1 cellular context compared by ENCODE assay signal in the genomic region with DNA sequence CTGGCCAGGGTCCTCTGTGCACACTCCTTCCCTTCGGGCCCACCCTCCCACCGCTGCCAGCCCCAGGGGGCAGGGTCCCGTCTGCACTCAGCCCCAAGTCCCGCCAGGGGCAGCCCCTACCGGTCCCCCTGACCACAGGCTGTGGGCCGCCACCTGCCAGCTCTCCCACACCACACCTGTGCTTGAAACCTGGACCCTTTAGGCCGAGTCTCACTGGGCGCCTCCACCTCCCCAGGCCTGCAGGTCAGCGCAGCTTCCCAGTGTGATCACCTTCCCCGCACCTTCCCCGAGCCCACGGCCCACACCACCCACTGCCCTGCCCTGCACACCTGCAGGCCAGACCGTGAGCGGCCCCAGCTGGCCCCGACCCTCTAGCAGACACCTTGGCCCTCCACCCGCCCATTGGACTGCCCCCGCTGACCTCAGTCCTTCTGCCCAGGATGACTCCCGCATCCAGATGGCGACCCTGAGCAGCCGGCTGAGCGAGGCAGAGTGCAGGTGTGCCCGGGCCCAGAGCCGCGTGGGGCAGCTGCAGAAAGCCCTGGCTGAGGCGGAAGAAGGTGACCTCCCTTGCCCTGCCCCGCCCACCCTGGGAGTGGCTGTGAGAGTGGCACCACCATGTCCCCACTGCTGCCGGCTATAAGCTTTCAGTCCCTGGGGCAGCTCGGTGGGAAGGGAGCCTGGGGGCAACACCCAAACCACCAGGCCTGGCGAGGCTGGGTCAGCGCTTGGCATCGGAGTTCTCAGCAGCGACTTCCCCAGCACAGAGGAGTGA.
A peak's percentile ranks its signal among the peaks of the same experiment; 100 is the strongest.
TF ChIP-seq lines count a peak whose summit lies in the region.

No MANE protein-coding gene starts in this region.

TF ChIP-seq in HepG2, 621 proteins besides CTCF, POLR2A, EP300 and RAD21 (continued from another document and continues in another):
- TF ChIP-seq, protein P1, sequence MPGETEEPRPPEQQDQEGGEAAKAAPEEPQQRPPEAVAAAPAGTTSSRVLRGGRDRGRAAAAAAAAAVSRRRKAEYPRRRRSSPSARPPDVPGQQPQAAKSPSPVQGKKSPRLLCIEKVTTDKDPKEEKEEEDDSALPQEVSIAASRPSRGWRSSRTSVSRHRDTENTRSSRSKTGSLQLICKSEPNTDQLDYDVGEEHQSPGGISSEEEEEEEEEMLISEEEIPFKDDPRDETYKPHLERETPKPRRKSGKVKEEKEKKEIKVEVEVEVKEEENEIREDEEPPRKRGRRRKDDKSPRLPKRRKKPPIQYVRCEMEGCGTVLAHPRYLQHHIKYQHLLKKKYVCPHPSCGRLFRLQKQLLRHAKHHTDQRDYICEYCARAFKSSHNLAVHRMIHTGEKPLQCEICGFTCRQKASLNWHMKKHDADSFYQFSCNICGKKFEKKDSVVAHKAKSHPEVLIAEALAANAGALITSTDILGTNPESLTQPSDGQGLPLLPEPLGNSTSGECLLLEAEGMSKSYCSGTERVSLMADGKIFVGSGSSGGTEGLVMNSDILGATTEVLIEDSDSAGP (CRISPR knock-in tag; IDR thresholded peaks at IDR 0.05; ENCODE audit: borderline replicate concordance): no peak
- TF ChIP-seq ZNF777 (CRISPR knock-in tag; IDR thresholded peaks at IDR 0.05): no peak
- TF ChIP-seq, protein P2, sequence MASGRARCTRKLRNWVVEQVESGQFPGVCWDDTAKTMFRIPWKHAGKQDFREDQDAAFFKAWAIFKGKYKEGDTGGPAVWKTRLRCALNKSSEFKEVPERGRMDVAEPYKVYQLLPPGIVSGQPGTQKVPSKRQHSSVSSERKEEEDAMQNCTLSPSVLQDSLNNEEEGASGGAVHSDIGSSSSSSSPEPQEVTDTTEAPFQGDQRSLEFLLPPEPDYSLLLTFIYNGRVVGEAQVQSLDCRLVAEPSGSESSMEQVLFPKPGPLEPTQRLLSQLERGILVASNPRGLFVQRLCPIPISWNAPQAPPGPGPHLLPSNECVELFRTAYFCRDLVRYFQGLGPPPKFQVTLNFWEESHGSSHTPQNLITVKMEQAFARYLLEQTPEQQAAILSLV (CRISPR knock-in tag; IDR thresholded peaks at IDR 0.05; ENCODE audit: borderline replicate concordance): peak; percentile 70; the same call in 1 of the 2 replicates
- no peak for TF ChIP-seq FOXA3 (CRISPR knock-in tag; IDR thresholded peaks at IDR 0.05)
- no peak for TF ChIP-seq HDAC6 (IDR thresholded peaks at IDR 0.05; ENCODE audit: low read depth, low read length)
- no peak for TF ChIP-seq KLF6 (CRISPR knock-in tag; IDR thresholded peaks at IDR 0.05)
- no peak for TF ChIP-seq ZNF354B (CRISPR knock-in tag; IDR thresholded peaks at IDR 0.05)
- TF ChIP-seq ZNF775 (CRISPR knock-in tag; IDR thresholded peaks at IDR 0.05; ENCODE audit: borderline replicate concordance): no peak
- TF ChIP-seq, protein P3, sequence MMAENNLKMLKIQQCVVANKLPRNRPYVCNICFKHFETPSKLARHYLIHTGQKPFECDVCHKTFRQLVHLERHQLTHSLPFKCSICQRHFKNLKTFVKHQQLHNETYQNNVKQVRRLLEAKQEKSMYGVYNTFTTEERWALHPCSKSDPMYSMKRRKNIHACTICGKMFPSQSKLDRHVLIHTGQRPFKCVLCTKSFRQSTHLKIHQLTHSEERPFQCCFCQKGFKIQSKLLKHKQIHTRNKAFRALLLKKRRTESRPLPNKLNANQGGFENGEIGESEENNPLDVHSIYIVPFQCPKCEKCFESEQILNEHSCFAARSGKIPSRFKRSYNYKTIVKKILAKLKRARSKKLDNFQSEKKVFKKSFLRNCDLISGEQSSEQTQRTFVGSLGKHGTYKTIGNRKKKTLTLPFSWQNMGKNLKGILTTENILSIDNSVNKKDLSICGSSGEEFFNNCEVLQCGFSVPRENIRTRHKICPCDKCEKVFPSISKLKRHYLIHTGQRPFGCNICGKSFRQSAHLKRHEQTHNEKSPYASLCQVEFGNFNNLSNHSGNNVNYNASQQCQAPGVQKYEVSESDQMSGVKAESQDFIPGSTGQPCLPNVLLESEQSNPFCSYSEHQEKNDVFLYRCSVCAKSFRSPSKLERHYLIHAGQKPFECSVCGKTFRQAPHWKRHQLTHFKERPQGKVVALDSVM (CRISPR knock-in tag; IDR thresholded peaks at IDR 0.05): no peak
- no peak for TF ChIP-seq TCF12 (IDR thresholded peaks at IDR 0.05)
- no peak for TF ChIP-seq TCF12 (CRISPR knock-in tag; IDR thresholded peaks at IDR 0.05)
- no peak for TF ChIP-seq KAT7 (CRISPR knock-in tag; IDR thresholded peaks at IDR 0.05; ENCODE audit: borderline replicate concordance)
- TF ChIP-seq SRSF4 (IDR thresholded peaks at IDR 0.05; ENCODE audit: low read depth, low read length, poor library complexity, severe bottlenecking): no peak
- 0 out of 2 replicates have a peak, but pooled peaks have one; percentile 46 for TF ChIP-seq ZNF44 (CRISPR knock-in tag; IDR thresholded peaks at IDR 0.05)
- TF ChIP-seq ZNF331 (CRISPR knock-in tag; IDR thresholded peaks at IDR 0.05): no peak
- TF ChIP-seq NFYC (CRISPR knock-in tag; IDR thresholded peaks at IDR 0.05): no peak
- TF ChIP-seq ZSCAN20 (CRISPR knock-in tag; IDR thresholded peaks at IDR 0.05; ENCODE audit: borderline replicate concordance): no peak
- TF ChIP-seq ZNF468 (CRISPR knock-in tag; IDR thresholded peaks at IDR 0.05): 0 out of 2 replicates have a peak, but pooled peaks have one; percentile 48
- no peak for TF ChIP-seq BRD4 (CRISPR knock-in tag; IDR thresholded peaks at IDR 0.05)
- TF ChIP-seq, protein P4, sequence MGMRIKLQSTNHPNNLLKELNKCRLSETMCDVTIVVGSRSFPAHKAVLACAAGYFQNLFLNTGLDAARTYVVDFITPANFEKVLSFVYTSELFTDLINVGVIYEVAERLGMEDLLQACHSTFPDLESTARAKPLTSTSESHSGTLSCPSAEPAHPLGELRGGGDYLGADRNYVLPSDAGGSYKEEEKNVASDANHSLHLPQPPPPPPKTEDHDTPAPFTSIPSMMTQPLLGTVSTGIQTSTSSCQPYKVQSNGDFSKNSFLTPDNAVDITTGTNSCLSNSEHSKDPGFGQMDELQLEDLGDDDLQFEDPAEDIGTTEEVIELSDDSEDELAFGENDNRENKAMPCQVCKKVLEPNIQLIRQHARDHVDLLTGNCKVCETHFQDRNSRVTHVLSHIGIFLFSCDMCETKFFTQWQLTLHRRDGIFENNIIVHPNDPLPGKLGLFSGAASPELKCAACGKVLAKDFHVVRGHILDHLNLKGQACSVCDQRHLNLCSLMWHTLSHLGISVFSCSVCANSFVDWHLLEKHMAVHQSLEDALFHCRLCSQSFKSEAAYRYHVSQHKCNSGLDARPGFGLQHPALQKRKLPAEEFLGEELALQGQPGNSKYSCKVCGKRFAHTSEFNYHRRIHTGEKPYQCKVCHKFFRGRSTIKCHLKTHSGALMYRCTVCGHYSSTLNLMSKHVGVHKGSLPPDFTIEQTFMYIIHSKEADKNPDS (CRISPR knock-in tag; IDR thresholded peaks at IDR 0.05): no peak
- TF ChIP-seq ZNF678 (CRISPR knock-in tag; IDR thresholded peaks at IDR 0.05): no peak
- no peak for TF ChIP-seq KAT2B (IDR thresholded peaks at IDR 0.05; ENCODE audit: borderline replicate concordance, low read depth, low read length)
- TF ChIP-seq JDP2 (CRISPR knock-in tag; IDR thresholded peaks at IDR 0.05; ENCODE audit: borderline replicate concordance): no peak
- TF ChIP-seq, protein P5, sequence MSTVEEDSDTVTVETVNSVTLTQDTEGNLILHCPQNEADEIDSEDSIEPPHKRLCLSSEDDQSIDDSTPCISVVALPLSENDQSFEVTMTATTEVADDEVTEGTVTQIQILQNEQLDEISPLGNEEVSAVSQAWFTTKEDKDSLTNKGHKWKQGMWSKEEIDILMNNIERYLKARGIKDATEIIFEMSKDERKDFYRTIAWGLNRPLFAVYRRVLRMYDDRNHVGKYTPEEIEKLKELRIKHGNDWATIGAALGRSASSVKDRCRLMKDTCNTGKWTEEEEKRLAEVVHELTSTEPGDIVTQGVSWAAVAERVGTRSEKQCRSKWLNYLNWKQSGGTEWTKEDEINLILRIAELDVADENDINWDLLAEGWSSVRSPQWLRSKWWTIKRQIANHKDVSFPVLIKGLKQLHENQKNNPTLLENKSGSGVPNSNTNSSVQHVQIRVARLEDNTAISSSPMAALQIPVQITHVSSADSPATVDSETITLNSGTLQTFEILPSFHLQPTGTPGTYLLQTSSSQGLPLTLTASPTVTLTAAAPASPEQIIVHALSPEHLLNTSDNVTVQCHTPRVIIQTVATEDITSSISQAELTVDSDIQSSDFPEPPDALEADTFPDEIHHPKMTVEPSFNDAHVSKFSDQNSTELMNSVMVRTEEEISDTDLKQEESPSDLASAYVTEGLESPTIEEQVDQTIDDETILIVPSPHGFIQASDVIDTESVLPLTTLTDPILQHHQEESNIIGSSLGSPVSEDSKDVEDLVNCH (CRISPR knock-in tag; IDR thresholded peaks at IDR 0.05): no peak
- TF ChIP-seq, protein P6, sequence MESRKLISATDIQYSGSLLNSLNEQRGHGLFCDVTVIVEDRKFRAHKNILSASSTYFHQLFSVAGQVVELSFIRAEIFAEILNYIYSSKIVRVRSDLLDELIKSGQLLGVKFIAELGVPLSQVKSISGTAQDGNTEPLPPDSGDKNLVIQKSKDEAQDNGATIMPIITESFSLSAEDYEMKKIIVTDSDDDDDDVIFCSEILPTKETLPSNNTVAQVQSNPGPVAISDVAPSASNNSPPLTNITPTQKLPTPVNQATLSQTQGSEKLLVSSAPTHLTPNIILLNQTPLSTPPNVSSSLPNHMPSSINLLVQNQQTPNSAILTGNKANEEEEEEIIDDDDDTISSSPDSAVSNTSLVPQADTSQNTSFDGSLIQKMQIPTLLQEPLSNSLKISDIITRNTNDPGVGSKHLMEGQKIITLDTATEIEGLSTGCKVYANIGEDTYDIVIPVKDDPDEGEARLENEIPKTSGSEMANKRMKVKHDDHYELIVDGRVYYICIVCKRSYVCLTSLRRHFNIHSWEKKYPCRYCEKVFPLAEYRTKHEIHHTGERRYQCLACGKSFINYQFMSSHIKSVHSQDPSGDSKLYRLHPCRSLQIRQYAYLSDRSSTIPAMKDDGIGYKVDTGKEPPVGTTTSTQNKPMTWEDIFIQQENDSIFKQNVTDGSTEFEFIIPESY (CRISPR knock-in tag; IDR thresholded peaks at IDR 0.05): no peak
- TF ChIP-seq ZNF17 (CRISPR knock-in tag; IDR thresholded peaks at IDR 0.05): no peak
- TF ChIP-seq, protein P7, sequence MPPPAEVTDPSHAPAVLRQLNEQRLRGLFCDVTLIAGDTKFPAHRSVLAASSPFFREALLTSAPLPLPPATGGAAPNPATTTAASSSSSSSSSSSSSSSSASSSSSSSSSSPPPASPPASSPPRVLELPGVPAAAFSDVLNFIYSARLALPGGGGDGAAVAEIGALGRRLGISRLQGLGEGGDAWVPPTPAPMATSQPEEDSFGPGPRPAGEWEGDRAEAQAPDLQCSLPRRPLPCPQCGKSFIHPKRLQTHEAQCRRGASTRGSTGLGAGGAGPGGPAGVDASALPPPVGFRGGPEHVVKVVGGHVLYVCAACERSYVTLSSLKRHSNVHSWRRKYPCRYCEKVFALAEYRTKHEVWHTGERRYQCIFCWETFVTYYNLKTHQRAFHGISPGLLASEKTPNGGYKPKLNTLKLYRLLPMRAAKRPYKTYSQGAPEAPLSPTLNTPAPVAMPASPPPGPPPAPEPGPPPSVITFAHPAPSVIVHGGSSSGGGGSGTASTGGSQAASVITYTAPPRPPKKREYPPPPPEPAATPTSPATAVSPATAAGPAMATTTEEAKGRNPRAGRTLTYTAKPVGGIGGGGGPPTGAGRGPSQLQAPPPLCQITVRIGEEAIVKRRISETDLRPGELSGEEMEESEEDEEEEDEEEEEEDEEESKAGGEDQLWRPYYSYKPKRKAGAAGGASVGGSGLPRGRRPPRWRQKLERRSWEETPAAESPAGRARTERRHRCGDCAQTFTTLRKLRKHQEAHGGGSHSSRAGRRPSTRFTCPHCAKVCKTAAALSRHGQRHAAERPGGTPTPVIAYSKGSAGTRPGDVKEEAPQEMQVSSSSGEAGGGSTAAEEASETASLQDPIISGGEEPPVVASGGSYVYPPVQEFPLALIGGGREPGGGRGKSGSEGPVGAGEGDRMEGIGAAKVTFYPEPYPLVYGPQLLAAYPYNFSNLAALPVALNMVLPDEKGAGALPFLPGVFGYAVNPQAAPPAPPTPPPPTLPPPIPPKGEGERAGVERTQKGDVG (CRISPR knock-in tag; IDR thresholded peaks at IDR 0.05; ENCODE audit: borderline replicate concordance): no peak
- TF ChIP-seq ZNF660 (CRISPR knock-in tag; IDR thresholded peaks at IDR 0.05; ENCODE audit: borderline replicate concordance, low read depth): no peak
- TF ChIP-seq NR2C2 (CRISPR knock-in tag; IDR thresholded peaks at IDR 0.05; ENCODE audit: borderline replicate concordance): no peak
- TF ChIP-seq PPARG (CRISPR knock-in tag; conservative IDR thresholded peaks at IDR 0.05): no peak
- TF ChIP-seq, protein P8, sequence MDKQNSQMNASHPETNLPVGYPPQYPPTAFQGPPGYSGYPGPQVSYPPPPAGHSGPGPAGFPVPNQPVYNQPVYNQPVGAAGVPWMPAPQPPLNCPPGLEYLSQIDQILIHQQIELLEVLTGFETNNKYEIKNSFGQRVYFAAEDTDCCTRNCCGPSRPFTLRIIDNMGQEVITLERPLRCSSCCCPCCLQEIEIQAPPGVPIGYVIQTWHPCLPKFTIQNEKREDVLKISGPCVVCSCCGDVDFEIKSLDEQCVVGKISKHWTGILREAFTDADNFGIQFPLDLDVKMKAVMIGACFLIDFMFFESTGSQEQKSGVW (CRISPR knock-in tag; IDR thresholded peaks at IDR 0.05; ENCODE audit: borderline replicate concordance): no peak
- TF ChIP-seq EED (CRISPR knock-in tag; IDR thresholded peaks at IDR 0.05): 0 out of 2 replicates have a peak, but pooled peaks have one; percentile 14
- TF ChIP-seq NCOA5 (CRISPR knock-in tag; IDR thresholded peaks at IDR 0.05): no peak
- 0 out of 2 replicates have a peak, but pooled peaks have one; percentile 29 for TF ChIP-seq NRL (CRISPR knock-in tag; IDR thresholded peaks at IDR 0.05; ENCODE audit: borderline replicate concordance)
- no peak for TF ChIP-seq CEBPB (IDR thresholded peaks at IDR 0.05; ENCODE audit: borderline replicate concordance, low read depth, low read length)
- TF ChIP-seq, protein P9, sequence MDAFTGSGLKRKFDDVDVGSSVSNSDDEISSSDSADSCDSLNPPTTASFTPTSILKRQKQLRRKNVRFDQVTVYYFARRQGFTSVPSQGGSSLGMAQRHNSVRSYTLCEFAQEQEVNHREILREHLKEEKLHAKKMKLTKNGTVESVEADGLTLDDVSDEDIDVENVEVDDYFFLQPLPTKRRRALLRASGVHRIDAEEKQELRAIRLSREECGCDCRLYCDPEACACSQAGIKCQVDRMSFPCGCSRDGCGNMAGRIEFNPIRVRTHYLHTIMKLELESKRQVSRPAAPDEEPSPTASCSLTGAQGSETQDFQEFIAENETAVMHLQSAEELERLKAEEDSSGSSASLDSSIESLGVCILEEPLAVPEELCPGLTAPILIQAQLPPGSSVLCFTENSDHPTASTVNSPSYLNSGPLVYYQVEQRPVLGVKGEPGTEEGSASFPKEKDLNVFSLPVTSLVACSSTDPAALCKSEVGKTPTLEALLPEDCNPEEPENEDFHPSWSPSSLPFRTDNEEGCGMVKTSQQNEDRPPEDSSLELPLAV (CRISPR knock-in tag; conservative IDR thresholded peaks at IDR 0.05; ENCODE audit: low read depth): no peak
- TF ChIP-seq, protein P10, sequence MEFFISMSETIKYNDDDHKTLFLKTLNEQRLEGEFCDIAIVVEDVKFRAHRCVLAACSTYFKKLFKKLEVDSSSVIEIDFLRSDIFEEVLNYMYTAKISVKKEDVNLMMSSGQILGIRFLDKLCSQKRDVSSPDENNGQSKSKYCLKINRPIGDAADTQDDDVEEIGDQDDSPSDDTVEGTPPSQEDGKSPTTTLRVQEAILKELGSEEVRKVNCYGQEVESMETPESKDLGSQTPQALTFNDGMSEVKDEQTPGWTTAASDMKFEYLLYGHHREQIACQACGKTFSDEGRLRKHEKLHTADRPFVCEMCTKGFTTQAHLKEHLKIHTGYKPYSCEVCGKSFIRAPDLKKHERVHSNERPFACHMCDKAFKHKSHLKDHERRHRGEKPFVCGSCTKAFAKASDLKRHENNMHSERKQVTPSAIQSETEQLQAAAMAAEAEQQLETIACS (CRISPR knock-in tag; IDR thresholded peaks at IDR 0.05): no peak
- peak in 1 of 2 experiments; percentile 66; a peak in 2 of 4 replicates for TF ChIP-seq NR2F1 (CRISPR knock-in tag; IDR thresholded peaks at IDR 0.05)
- no peak for TF ChIP-seq ATRX (CRISPR knock-in tag; IDR thresholded peaks at IDR 0.05; ENCODE audit: borderline replicate concordance)
- TF ChIP-seq ZNF143 (CRISPR knock-in tag; IDR thresholded peaks at IDR 0.05): no peak
- no peak for TF ChIP-seq SP2 (CRISPR knock-in tag; IDR thresholded peaks at IDR 0.05)
